17 cellular contexts compared by ENCODE assay signal in the genomic region with DNA sequence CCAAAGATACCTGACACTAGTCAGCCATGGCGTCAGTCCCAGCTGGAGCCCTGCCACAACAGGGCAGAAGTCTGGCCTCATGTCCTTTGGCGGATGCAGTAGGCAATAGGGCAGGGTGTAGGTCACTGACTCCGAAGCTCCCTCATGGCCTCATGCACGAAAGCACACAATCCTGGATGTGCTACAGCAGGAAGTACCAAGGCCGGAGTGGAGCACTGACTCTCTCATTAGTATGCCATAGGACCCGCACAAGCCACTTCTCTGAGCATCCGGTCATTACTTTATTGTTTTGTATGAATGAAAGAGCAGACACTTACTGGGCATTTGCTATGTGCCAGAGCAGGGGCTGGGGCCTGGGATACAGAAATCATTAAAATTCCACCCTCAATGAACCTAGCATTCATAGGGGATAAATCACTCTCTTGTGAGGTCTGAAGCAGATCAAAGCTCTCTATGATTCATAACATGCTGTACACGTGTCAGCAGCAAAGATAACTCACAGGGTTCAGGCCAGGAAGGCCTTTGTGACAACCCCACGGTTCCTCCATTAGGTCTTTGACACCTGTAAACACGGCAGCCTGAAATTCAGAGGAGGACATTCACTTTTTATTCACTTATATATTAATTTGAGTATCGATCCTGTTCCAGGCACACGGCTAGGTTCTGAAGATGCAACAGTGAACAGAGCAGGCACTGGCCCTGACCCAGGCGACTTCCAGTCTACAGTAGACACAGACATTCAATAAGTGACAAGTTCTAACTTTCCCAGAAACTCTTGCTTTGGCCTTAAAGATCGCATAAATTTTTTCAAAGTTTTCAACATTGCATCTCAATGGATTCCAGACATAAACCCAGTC.
A peak's percentile ranks its signal among the peaks of the same experiment; 100 is the strongest.
DNase-seq lines count a peak whose midpoint lies in the region; TF ChIP-seq lines count a peak whose summit lies in the region.
"Had no signal": no experiment of that assay in that cellular context is flagged by ENCODE, and none has a peak within 500 bp of the region (broad histone marks: within the 10 kb centered on the region; RNA-seq: fewer than 3 reads in every experiment).

No MANE protein-coding gene starts in this region.

- in situ Hi-C loops in brain microvascular endothelial cell (cut with HindIII; ENCODE audit: low pct_ligation_motif_present, low sequenced_read_pairs) = no loop called here

- H3K9me3 ChIP-seq in WERI-Rb-1 (ENCODE audit: severe bottlenecking) (peaks cover 4% of the 10 kb centered on the region), A673 (ENCODE audit: low read depth, low read length, poor library complexity, severe bottlenecking) (no peaks in the 10 kb centered on the region)

- TF ChIP-seq CTCF in AG10803 (conservative IDR thresholded peaks at IDR 0.05; ENCODE audit: low read length) (no peak), brain microvascular endothelial cell (IDR thresholded peaks at IDR 0.05; ENCODE audit: low read depth, low read length, missing control alignments) (no peak), WERI-Rb-1 (IDR thresholded peaks at IDR 0.05; ENCODE audit: low read depth, low read length) (no peak), A673 (conservative IDR thresholded peaks at IDR 0.05; ENCODE audit: low read depth, low read length) (no peak)

- POLR2A ChIA-PET in A673 (lab: Charles Lee; ENCODE audit: low non-redundant PET) = no interaction called here

- no peak overlapping the region for H3K4me3 ChIP-seq in AG10803 (ENCODE audit: low read length)
- no peak overlapping the region for H3K4me3 ChIP-seq in brain microvascular endothelial cell (ENCODE audit: low read depth, low read length)
- H3K4me3 ChIP-seq in WERI-Rb-1 (ENCODE audit: low read depth, low read length) = no peak overlapping the region
- H3K4me3 ChIP-seq in A673 (ENCODE audit: low read depth, low read length, poor library complexity, severe bottlenecking) = no peak overlapping the region

- H3K27me3 ChIP-seq in brain microvascular endothelial cell (replicated peaks) (no peaks in the 10 kb centered on the region), WERI-Rb-1 (ENCODE audit: insufficient read depth, low read depth, severe bottlenecking) (no peaks in the 10 kb centered on the region), A673 (replicated peaks; ENCODE audit: insufficient read depth, low read depth, low read length, poor library complexity) (peaks cover 13% of the 10 kb centered on the region)

- DNase-seq in AG10803 (ENCODE audit: low read depth) (peak; percentile 42), M059J (ENCODE audit: low read depth) (peak; percentile 94), brain microvascular endothelial cell (peak; percentile 48), left kidney (ENCODE audit: low read depth, low spot score) (peak; percentile 21), WERI-Rb-1 (no peak), medulla oblongata (ENCODE audit: extremely low spot score) (no peak), T-helper 1 cell (no peak), A673 (ENCODE audit: low spot score) (no peak)
- DNase-seq: activated T-cell treated with anti-CD3 and anti-CD28 coated beads, Interleukin-2, amount 50 U/mL, for 24 hours; amygdala; C1 segment of cervical spinal cord; DMS79 treated with DMSO at 0.1 percent for 48 hours; glutamatergic neuron; naive B cell; NCI-H1105 treated with DMSO at 0.1 percent for 48 hours; NCI-H524; stimulated activated CD4-positive, alpha-beta T cell treated with anti-CD3 and anti-CD28 coated beads, Interleukin-2, amount 100 ng/mL, for 24 hours had no signal

- no peak overlapping the region for H3K27ac ChIP-seq in brain microvascular endothelial cell
- no peak overlapping the region for H3K27ac ChIP-seq in WERI-Rb-1
- no peak overlapping the region for H3K27ac ChIP-seq in A673 (ENCODE audit: low read depth, low read length, poor library complexity, severe bottlenecking)

- no peaks in the 10 kb centered on the region for H3K4me1 ChIP-seq in A673 (ENCODE audit: insufficient read depth, low read length, poor library complexity, severe bottlenecking)

- CTCF ChIA-PET in A673 (lab: Charles Lee) = no interaction called here

- BruUV-seq in A673 (replicated peaks; lab: Mats Ljungman, UMichigan) = no TSS peak

- H3K36me3 ChIP-seq in brain microvascular endothelial cell (replicated peaks) (no peaks in the 10 kb centered on the region), WERI-Rb-1 (no peaks in the 10 kb centered on the region), A673 (ENCODE audit: insufficient read depth, low read length, poor library complexity, severe bottlenecking) (no peaks in the 10 kb centered on the region)

- intact Hi-C loops in A673 (cut with micrococcal nuclease; ENCODE audit: unreplicated experiment) = no loop called here

Comparison
In these comparisons a context has a peak if more than half of its experiments do, and no peak if none do; other contexts are left out.
1. DNase-seq: peak in AG10803 (single experiment), M059J (single experiment), brain microvascular endothelial cell (single experiment) and left kidney (single experiment); none in WERI-Rb-1 (single experiment), medulla oblongata (single experiment), T-helper 1 cell (0 of 5) and A673 (single experiment).